12 cellular contexts compared by ENCODE assay signal in the genomic region with DNA sequence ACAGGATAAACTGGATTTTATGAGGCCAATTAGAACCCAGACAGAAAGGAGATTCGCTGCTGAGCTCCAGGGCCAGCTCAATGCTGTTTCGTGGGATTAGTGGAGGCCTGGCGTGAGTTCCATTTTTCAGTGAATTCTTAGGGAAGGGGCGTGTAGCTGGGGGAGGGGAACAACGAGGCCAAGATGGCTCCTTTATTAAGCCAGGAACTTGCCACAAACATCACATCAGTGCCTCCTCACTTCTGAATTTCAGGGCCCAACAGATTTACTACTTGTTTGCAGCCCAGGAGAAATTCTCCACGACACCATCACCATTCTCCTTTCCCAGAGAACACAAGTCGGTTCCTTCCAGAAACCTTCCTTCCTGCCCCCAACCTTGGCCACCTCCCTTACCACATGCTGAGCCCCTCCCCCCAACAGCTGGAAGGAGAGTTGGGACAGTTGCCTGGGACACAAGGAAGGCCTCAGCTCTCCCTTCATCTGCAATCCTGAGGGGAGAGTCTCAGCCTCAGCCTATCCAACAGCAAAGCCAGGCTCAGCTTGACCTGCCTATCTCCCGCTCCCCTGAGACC. TPM values are rescaled to one million over a fixed set of nuclear protein-coding genes. Genes with fewer than 3 reads are reported as not detected.
A peak's percentile ranks its signal among the peaks of the same experiment; 100 is the strongest.
DNase-seq lines count a peak whose midpoint lies in the region; TF ChIP-seq lines count a peak whose summit lies in the region.
"Had no signal": no experiment of that assay in that cellular context is flagged by ENCODE, and none has a peak within 500 bp of the region (broad histone marks: within the 10 kb centered on the region; RNA-seq: fewer than 3 reads in every experiment).

No MANE protein-coding gene starts in this region.

- TF ChIP-seq CTCF in breast epithelium (IDR thresholded peaks at IDR 0.05) = no peak

- 5% methylated on average over 8 of the region's 8 CpGs for WGBS in ectodermal cell, 2 experiments

- H3K36me3 Mint-ChIP-seq in activated naive CD8-positive, alpha-beta T cell treated with anti-CD3 and anti-CD28 coated beads for 36 hours = no peaks in the 10 kb centered on the region

- no peaks in the 10 kb centered on the region for H3K9me3 Mint-ChIP-seq in activated naive CD8-positive, alpha-beta T cell treated with anti-CD3 and anti-CD28 coated beads for 36 hours

- H3K9ac ChIP-seq in skeletal muscle tissue (ENCODE audit: low read depth in 1 of 3, low read length in 3 of 3) = peak overlapping the region; percentile 41 to 64 (median 44)

- peaks cover 3% of the 10 kb centered on the region for H3K4me1 Mint-ChIP-seq in activated naive CD8-positive, alpha-beta T cell treated with anti-CD3 and anti-CD28 coated beads for 36 hours

- peaks cover 50% of the 10 kb centered on the region for H3K27me3 Mint-ChIP-seq in activated naive CD8-positive, alpha-beta T cell treated with anti-CD3 and anti-CD28 coated beads for 36 hours

- no peaks in the 10 kb centered on the region for H3K27me3 ChIP-seq in MG63
- H3K27me3 ChIP-seq in ectodermal cell (ENCODE audit: control insufficient read depth, insufficient read depth, low read length, poor library complexity, severe bottlenecking) = no peaks in the 10 kb centered on the region
- peaks cover 0 to 9% (median 0%) of the 10 kb centered on the region in 3 donors for H3K27me3 ChIP-seq in skeletal muscle tissue (ENCODE audit: control insufficient read depth in 3 of 3, insufficient read depth in 3 of 3, low read length in 3 of 3)
- no peaks in the 10 kb centered on the region for H3K27me3 ChIP-seq in breast epithelium
- H3K27me3 ChIP-seq: pancreas had no signal

- H3K4me3 Mint-ChIP-seq in activated naive CD8-positive, alpha-beta T cell treated with anti-CD3 and anti-CD28 coated beads for 36 hours = no peak overlapping the region

- H3K4me1 ChIP-seq in ectodermal cell (ENCODE audit: control insufficient read depth, insufficient read depth, low read length) (peaks cover 69% of the 10 kb centered on the region), skeletal muscle tissue (ENCODE audit: control insufficient read depth in 3 of 3, insufficient read depth in 3 of 3, low read length in 3 of 3) (peaks cover 57 to 73% (median 59%) of the 10 kb centered on the region in 3 donors), breast epithelium (peaks cover 0 to 6% of the 10 kb centered on the region in 2 donors)

- intact Hi-C loops in breast epithelium (cut with DNase I; ENCODE audit: low total_unique reads) = no loop called here

- no peak overlapping the region for H3K4me3 ChIP-seq in MG63
- H3K4me3 ChIP-seq in ectodermal cell (ENCODE audit: insufficient read depth, low read depth, low read length) = peak overlapping the region; percentile 0
- peak overlapping the region in 1 of 3 donors; percentile 29 for H3K4me3 ChIP-seq in skeletal muscle tissue (ENCODE audit: low read length in 3 of 3)
- no peak overlapping the region for H3K4me3 ChIP-seq in breast epithelium
- H3K4me3 ChIP-seq: GM12878, pancreas had no signal

- H3K36me3 ChIP-seq in MG63 = no peaks in the 10 kb centered on the region
- H3K36me3 ChIP-seq in ectodermal cell (ENCODE audit: control insufficient read depth, insufficient read depth, low read length) = no peaks in the 10 kb centered on the region
- H3K36me3 ChIP-seq in skeletal muscle tissue (ENCODE audit: control insufficient read depth in 3 of 3, insufficient read depth in 3 of 3, low read length in 3 of 3) = no peaks in the 10 kb centered on the region
- no peaks in the 10 kb centered on the region for H3K36me3 ChIP-seq in breast epithelium
- H3K36me3 ChIP-seq: pancreas had no signal

- TF ChIP-seq POLR2A in breast epithelium (IDR thresholded peaks at IDR 0.05) = no peak

- H3K9me3 ChIP-seq in MG63 = no peaks in the 10 kb centered on the region
- no peaks in the 10 kb centered on the region for H3K9me3 ChIP-seq in ectodermal cell (ENCODE audit: control insufficient read depth, low read length)
- no peaks in the 10 kb centered on the region for H3K9me3 ChIP-seq in skeletal muscle tissue (ENCODE audit: control insufficient read depth in 3 of 3, low read length in 3 of 3)
- H3K9me3 ChIP-seq in breast epithelium = no peaks in the 10 kb centered on the region
- H3K9me3 ChIP-seq: pancreas had no signal

- DNase-seq in MG63 (peak; percentile 15), iPS-NIHi7 (ENCODE audit: extremely low spot score) (peak; percentile 63), cerebellar nuclear complex (lab: John Stamatoyannopoulos, UW) (no peak), SKM-1 treated with dmso at 0.1 percent for 144 hours (lab: John Stamatoyannopoulos, UW; ENCODE audit: unreplicated experiment) (no peak), breast epithelium (ENCODE audit: low spot score in 2 of 2) (no peak)
- DNase-seq in activated naive CD8-positive, alpha-beta T cell treated with anti-CD3 and anti-CD28 coated beads for 36 hours = no peak
- DNase-seq: Kasumi-1 had no signal

- H3K27ac Mint-ChIP-seq in activated naive CD8-positive, alpha-beta T cell treated with anti-CD3 and anti-CD28 coated beads for 36 hours = no peak overlapping the region

- peak overlapping the region; percentile 96 for H3K27ac ChIP-seq in ectodermal cell (ENCODE audit: insufficient read depth, low read depth, low read length, poor library complexity, severe bottlenecking)
- peak overlapping the region; percentile 66 for H3K27ac ChIP-seq in skeletal muscle tissue (ENCODE audit: low read depth, low read length)
- peak overlapping the region in 1 of 2 donors; percentile 45 for H3K27ac ChIP-seq in breast epithelium
- H3K27ac ChIP-seq: pancreas had no signal

RNA-seq across cellular contexts. Expression of gene IGDCC4, which starts 5.8 kb away (rescaled TPM):
- total RNA-seq in MG63 (2014; rRNA removed; shearing (Covaris generic); ENCODE audit: low replicate concordance) = 1.1 and 3.0 TPM in 2 replicates
- 23.5 TPM for polyA plus RNA-seq in ectodermal cell (2013, experiment 1 of 4)
- 30.4 TPM for polyA plus RNA-seq in ectodermal cell (2013, experiment 2 of 4)
- polyA plus RNA-seq in ectodermal cell (2013, experiment 3 of 4) = 18.7 TPM
- polyA plus RNA-seq in ectodermal cell (2013, experiment 4 of 4) = 25.9 TPM
- total RNA-seq in skeletal muscle tissue = 35.5 TPM
- under 1 TPM; 0.66 to 0.88 (median 0.80) TPM for total RNA-seq in breast epithelium
- total RNA-seq in activated naive CD8-positive, alpha-beta T cell treated with anti-CD3 and anti-CD28 coated beads for 36 hours = under 1 TPM; 0.42 to 0.45 TPM

RNA-seq across cellular contexts. Expression of gene IGDCC3, which starts 39.1 kb away (rescaled TPM):
- total RNA-seq in MG63 (2014; rRNA removed; shearing (Covaris generic); ENCODE audit: low replicate concordance) = not detected in 2 replicates
- polyA plus RNA-seq in ectodermal cell (2013, experiment 1 of 4) = 142 TPM
- polyA plus RNA-seq in ectodermal cell (2013, experiment 2 of 4) = 154 TPM
- polyA plus RNA-seq in ectodermal cell (2013, experiment 3 of 4) = 120 TPM
- 137 TPM for polyA plus RNA-seq in ectodermal cell (2013, experiment 4 of 4)
- total RNA-seq in skeletal muscle tissue (1.0 TPM), breast epithelium (1 to 10 TPM in 1 of 3 donors, under 1 TPM in 1, not detected in 1; 0.33 to 1.8 TPM)
- not detected for total RNA-seq in activated naive CD8-positive, alpha-beta T cell treated with anti-CD3 and anti-CD28 coated beads for 36 hours
- total RNA-seq: subcutaneous adipose tissue had no signal
- polyA plus RNA-seq: pancreas had no signal

Comparison
In these comparisons a context has a peak if more than half of its experiments do, and no peak if none do; other contexts are left out.
1. DNase-seq: peak in MG63 (single experiment) and iPS-NIHi7 (single experiment); none in cerebellar nuclear complex (0 of 2), SKM-1 treated with dmso at 0.1 percent for 144 hours (single experiment), breast epithelium (0 of 2) and activated naive CD8-positive, alpha-beta T cell treated with anti-CD3 and anti-CD28 coated beads for 36 hours (single experiment).